In the genomic region with DNA sequence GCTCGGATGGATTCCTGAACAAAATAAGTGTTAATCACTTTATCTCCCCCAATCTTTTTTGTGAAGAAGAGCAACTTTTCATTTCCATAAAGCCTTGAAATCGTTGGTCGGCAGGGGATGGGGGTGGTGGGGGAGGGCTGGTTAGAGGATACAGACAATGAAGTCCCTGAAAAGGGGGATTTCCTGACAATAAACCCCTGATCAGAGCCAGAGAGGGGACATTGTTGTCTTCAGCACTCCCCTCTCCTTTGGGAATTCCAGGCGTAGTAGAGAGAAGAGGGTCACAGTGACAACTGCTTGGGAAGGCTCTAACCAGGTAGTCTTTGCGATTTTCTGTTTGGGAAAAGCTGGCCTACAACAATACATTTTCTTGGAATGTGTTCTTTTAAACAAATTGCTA, we compare ENCODE assay signal across 29 cellular contexts. TPM values are rescaled to one million over a fixed set of nuclear protein-coding genes. Genes with fewer than 3 reads are reported as not detected.
DNase-seq lines count a peak whose midpoint lies in the region; ATAC-seq, FAIRE-seq and TF ChIP-seq lines count a peak whose summit lies in the region.
"Had no signal": no experiment of that assay in that cellular context is flagged by ENCODE, and none has a peak within 500 bp of the region (broad histone marks: within the 10 kb centered on the region; RNA-seq: fewer than 3 reads in every experiment).

No MANE protein-coding gene starts in this region.

- H3K4me3 Mint-ChIP-seq in activated T-cell treated with anti-CD3 and anti-CD28 coated beads, Interleukin-2, amount 50 U/mL, for 72 hours: no peak overlapping the region

- H3K9me3 ChIP-seq in HepG2 (ENCODE audit: low read length) (no peaks in the 10 kb centered on the region), right lobe of liver (no peaks in the 10 kb centered on the region), ectodermal cell (ENCODE audit: control insufficient read depth, low read length) (no peaks in the 10 kb centered on the region)
- H3K9me3 ChIP-seq: SJCRH30 had no signal

- H4K20me1 ChIP-seq in HepG2 (ENCODE audit: insufficient read depth, low read length): peaks cover 85% of the 10 kb centered on the region

- ATAC-seq in HepG2: no peak
- ATAC-seq in right lobe of liver: no peak
- ATAC-seq in activated T-cell treated with anti-CD3 and anti-CD28 coated beads, Interleukin-2, amount 50 U/mL, for 72 hours (replicated peaks in 1 of 2): no peak
- no peak for ATAC-seq in GM21576 (IDR thresholded peaks at IDR 0.05; ENCODE audit: unreplicated experiment)
- ATAC-seq: PC-3, Right ventricle myocardium inferior, SK-N-SH treated with all-trans-retinoic acid at 6 μM for 48 hours had no signal

- intact Hi-C loops in HepG2 (cut with micrococcal nuclease; ENCODE audit: unreplicated experiment) (no loop called here), right lobe of liver (cut with DNase I) (no loop called here), head of caudate nucleus (cut with DNase I) (no loop called here)

- no TSS peak for BruUV-seq in HepG2 (replicated peaks; lab: Mats Ljungman, UMichigan)

- no peak for TF ChIP-seq RAD21 in HepG2 (CRISPR knock-in tag; IDR thresholded peaks at IDR 0.05)

- no peak for TF ChIP-seq EP300 in HepG2 (IDR thresholded peaks at IDR 0.05; ENCODE audit: low read depth in 2 of 2, low read length in 2 of 2)
- TF ChIP-seq EP300 in HepG2 (CRISPR knock-in tag; IDR thresholded peaks at IDR 0.05; ENCODE audit: borderline replicate concordance): no peak

- peaks cover 41% of the 10 kb centered on the region for H3K4me1 ChIP-seq in HepG2 (ENCODE audit: insufficient read depth, low read length)
- peaks cover 0 to 19% (median 9%) of the 10 kb centered on the region in 4 donors for H3K4me1 ChIP-seq in right lobe of liver
- peaks cover 44% of the 10 kb centered on the region for H3K4me1 ChIP-seq in ectodermal cell (ENCODE audit: control insufficient read depth, insufficient read depth, low read length)
- H3K4me1 ChIP-seq: SJCRH30 had no signal

- TF ChIP-seq CTCF in HepG2 (CRISPR knock-in tag; IDR thresholded peaks at IDR 0.05) (no peak), right lobe of liver (IDR thresholded peaks at IDR 0.05) (no peak)

- WGBS in HepG2 (ENCODE audit: low lambda C conversion rate): 94% methylated on average over 5 of the region's 5 CpGs
- 70% methylated on average over 5 of the region's 5 CpGs for WGBS in right lobe of liver (ENCODE audit: insufficient coverage, low coverage, low lambda C conversion rate, missing lambda C conversion rate)
- WGBS in ectodermal cell, 2 experiments: 11 to 15% methylated on average over 4 to 5 of the region's 5 CpGs

- H3K27me3 ChIP-seq in HepG2 (ENCODE audit: control insufficient read depth in 1 of 2, insufficient read depth in 2 of 2, low read length in 2 of 2) (no peaks in the 10 kb centered on the region), right lobe of liver (no peaks in the 10 kb centered on the region), ectodermal cell (ENCODE audit: control insufficient read depth, insufficient read depth, low read length, poor library complexity, severe bottlenecking) (no peaks in the 10 kb centered on the region)
- H3K27me3 ChIP-seq: SJCRH30 had no signal

- peaks cover 13 to 38% of the 10 kb centered on the region in 2 experiments for H3K36me3 ChIP-seq in HepG2 (replicated peaks in 1 of 2; ENCODE audit: control insufficient read depth in 1 of 2, insufficient read depth in 2 of 2, low read length in 2 of 2)
- H3K36me3 ChIP-seq in right lobe of liver: no peaks in the 10 kb centered on the region
- H3K36me3 ChIP-seq in ectodermal cell (ENCODE audit: control insufficient read depth, insufficient read depth, low read length): no peaks in the 10 kb centered on the region

- H3K4me2 ChIP-seq in HepG2 (ENCODE audit: low read depth, low read length): no peak overlapping the region

- H3K4me3 ChIP-seq in HepG2 (replicated peaks in 1 of 3; ENCODE audit: insufficient read depth in 1 of 3, low read depth in 2 of 3, low read length in 3 of 3): no peak overlapping the region
- no peak overlapping the region for H3K4me3 ChIP-seq in right lobe of liver
- peak overlapping the region; percentile 1 for H3K4me3 ChIP-seq in ectodermal cell (ENCODE audit: insufficient read depth, low read depth, low read length)
- H3K4me3 ChIP-seq: SJCRH30 had no signal

- H3K27ac ChIP-seq in HepG2 (ENCODE audit: extremely low read length, insufficient read depth, low read length): no peak overlapping the region
- H3K27ac ChIP-seq in right lobe of liver: no peak overlapping the region
- H3K27ac ChIP-seq in ectodermal cell (ENCODE audit: insufficient read depth, low read depth, low read length, poor library complexity, severe bottlenecking): peak overlapping the region; percentile 86
- H3K27ac ChIP-seq: SJCRH30 had no signal

- H3K9me3 Mint-ChIP-seq in activated T-cell treated with anti-CD3 and anti-CD28 coated beads, Interleukin-2, amount 50 U/mL, for 72 hours: peaks cover 3% of the 10 kb centered on the region in 2 donors

- POLR2A ChIA-PET in HepG2 (lab: Yijun Ruan, JAX): no interaction called here

- TF ChIP-seq POLR2A in HepG2 (IDR thresholded peaks at IDR 0.05; ENCODE audit: insufficient read depth in 1 of 2, low read depth in 2 of 2, low read length in 2 of 2) (no peak), right lobe of liver (IDR thresholded peaks at IDR 0.05) (no peak)

- H3K79me2 ChIP-seq in HepG2 (ENCODE audit: insufficient read depth, low read length): peaks cover 97% of the 10 kb centered on the region

- H3K36me3 Mint-ChIP-seq in activated T-cell treated with anti-CD3 and anti-CD28 coated beads, Interleukin-2, amount 50 U/mL, for 72 hours (ENCODE audit: insufficient read depth in 2 of 2): peaks cover 0 to 2% of the 10 kb centered on the region in 2 donors

- no peak for FAIRE-seq in HepG2 (lab: Jason Lieb, UNC)
- FAIRE-seq: GM12891, GM19239 had no signal

- H3K4me1 Mint-ChIP-seq in activated T-cell treated with anti-CD3 and anti-CD28 coated beads, Interleukin-2, amount 50 U/mL, for 72 hours (ENCODE audit: low read depth): no peaks in the 10 kb centered on the region

- no peaks in the 10 kb centered on the region for H3K27me3 Mint-ChIP-seq in activated T-cell treated with anti-CD3 and anti-CD28 coated beads, Interleukin-2, amount 50 U/mL, for 72 hours (ENCODE audit: low read depth)

- in situ Hi-C loops in HepG2 (cut with HindIII; ENCODE audit: extremely low pct_ligation_motif_present, low pct_unique_long_range_greater_than_20kb): no loop called here

- H3K27ac Mint-ChIP-seq in activated T-cell treated with anti-CD3 and anti-CD28 coated beads, Interleukin-2, amount 50 U/mL, for 72 hours: no peak overlapping the region

- CTCF ChIA-PET in HepG2 (lab: Yijun Ruan, JAX; ENCODE audit: low intra/inter-chr PET ratio, low total read pairs): no interaction called here

- no peak overlapping the region for H2AFZ ChIP-seq in HepG2 (ENCODE audit: low read length)

- H3K9ac ChIP-seq in HepG2 (ENCODE audit: insufficient read depth, low read depth, low read length): no peak overlapping the region

- no peak for DNase-seq in HepG2 (ENCODE audit: low spot score)
- DNase-seq in right lobe of liver: no peak
- DNase-seq in iPS-NIHi11 (ENCODE audit: low spot score): peak; percentile 40
- no peak for DNase-seq in activated T-cell treated with anti-CD3 and anti-CD28 coated beads, Interleukin-2, amount 50 U/mL, for 72 hours
- no peak for DNase-seq in NCI-H146 (lab: John Stamatoyannopoulos, UW)
- no peak for DNase-seq in head of caudate nucleus
- DNase-seq: Calu3; DMS79 treated with DMSO at 0.1 percent for 48 hours; GF-D8; HCEC 1CT; Karpas-422; NCI-H1092; NCI-H1417 treated with DMSO at 0.1 percent for 48 hours; NCI-H187; NCI-H2081 treated with DMSO at 0.1 percent for 48 hours; NCI-H524 treated with DMSO at 0.1 percent for 48 hours; NCI-H82; NK-92 treated with Interleukin-12 subunit alpha and Interleukin-12 subunit beta, amount 100 ng/mL, for 24 hours; PC-3; SJCRH30 had no signal

TF ChIP-seq in HepG2, 621 proteins besides CTCF, POLR2A, EP300 and RAD21 (continues in another document):
- TF ChIP-seq ETV5 (CRISPR knock-in tag; IDR thresholded peaks at IDR 0.05; ENCODE audit: borderline replicate concordance): no peak
- peak; percentile 6 for TF ChIP-seq RBM22 (optimal IDR thresholded peaks at IDR 0.05; ENCODE audit: low read length)
- 0 out of 2 replicates have a peak, but pooled peaks have one; percentile 35 for TF ChIP-seq SSRP1 (CRISPR knock-in tag; IDR thresholded peaks at IDR 0.05)

RNA-seq across cellular contexts. Expression of a gene that starts 20.5 kb away (rescaled TPM):
- total RNA-seq in HepG2 (2016; rRNA removed; fragmentation: Illumina TruSeq; extraction: Trizol): 12.1 and 14.5 TPM in 2 replicates
- 19.7 and 21.7 TPM in 2 replicates for total RNA-seq in HepG2 (2016; cell fraction: cytosol; rRNA removed; fragmentation: Illumina TruSeq; extraction: Trizol; ENCODE audit: low read depth)
- total RNA-seq in HepG2 (2016; cell fraction: insoluble cytoplasmic fraction; rRNA removed; fragmentation: Illumina TruSeq; extraction: Trizol): 11.6 and 15.0 TPM in 2 replicates
- 14.2 and 14.5 TPM in 2 replicates for total RNA-seq in HepG2 (2016; cell fraction: membrane; rRNA removed; fragmentation: Illumina TruSeq; extraction: Trizol)
- total RNA-seq in HepG2 (2016; cell fraction: nucleus; rRNA removed; fragmentation: Illumina TruSeq; extraction: Trizol): 17.7 and 24.3 TPM in 2 replicates
- 95.6 and 98.6 TPM in 2 replicates for polyA plus RNA-seq in HepG2 (2011; rRNA removed)
- polyA plus RNA-seq in HepG2 (2011; cell fraction: cytosol; rRNA removed): 53.0 and 61.5 TPM in 2 replicates
- polyA plus RNA-seq in HepG2 (2011; cell fraction: nucleus; rRNA removed): 59.3 and 60.8 TPM in 2 replicates
- polyA plus RNA-seq in HepG2 (2012): 60.3 and 93.0 TPM in 2 replicates
- 4.5 and 4.7 TPM in 2 replicates for polyA plus RNA-seq in HepG2 (2016; cell fraction: cytosol; fragmentation: Illumina TruSeq; extraction: Trizol; ENCODE audit: low read depth)
- polyA plus RNA-seq in HepG2 (2016; cell fraction: insoluble cytoplasmic fraction; fragmentation: Illumina TruSeq; extraction: Trizol; ENCODE audit: low read depth): 36.1 and 46.4 TPM in 2 replicates
- 16.2 and 16.6 TPM in 2 replicates for polyA plus RNA-seq in HepG2 (2016; cell fraction: membrane; fragmentation: Illumina TruSeq; extraction: Trizol; ENCODE audit: low read depth)
- polyA plus RNA-seq in HepG2 (2016; cell fraction: nucleus; fragmentation: Illumina TruSeq; extraction: Trizol; ENCODE audit: insufficient read depth, low read depth): 26.4 and 30.3 TPM in 2 replicates
- 0.42 and 283 TPM in 2 replicates for polyA minus RNA-seq in HepG2 (2011; rRNA and poly(A)+ RNA removed; ENCODE audit: low replicate concordance)
- polyA minus RNA-seq in HepG2 (2011; cell fraction: cytosol; rRNA and poly(A)+ RNA removed): 65.9 and 72.3 TPM in 2 replicates
- 122 and 148 TPM in 2 replicates for polyA minus RNA-seq in HepG2 (2011; cell fraction: nucleus; rRNA and poly(A)+ RNA removed)
- 1 to 10 TPM in 5 of 6 experiments, under 1 TPM in 1; 0.92 to 5.8 (median 3.6) TPM for total RNA-seq in right lobe of liver
- polyA plus RNA-seq in ectodermal cell (2013, experiment 1 of 4): 44.1 TPM
- polyA plus RNA-seq in ectodermal cell (2013, experiment 2 of 4): 50.6 TPM
- polyA plus RNA-seq in ectodermal cell (2013, experiment 3 of 4): 42.0 TPM
- 53.5 TPM for polyA plus RNA-seq in ectodermal cell (2013, experiment 4 of 4)
- not detected for total RNA-seq in activated T-cell treated with anti-CD3 and anti-CD28 coated beads, Interleukin-2, amount 50 U/mL, for 72 hours
- total RNA-seq: A172, PC-3, Right ventricle myocardium inferior, RPMI7951 had no signal
- polyA plus RNA-seq: BJ had no signal
